24 cellular contexts compared by ENCODE assay signal in the genomic region with DNA sequence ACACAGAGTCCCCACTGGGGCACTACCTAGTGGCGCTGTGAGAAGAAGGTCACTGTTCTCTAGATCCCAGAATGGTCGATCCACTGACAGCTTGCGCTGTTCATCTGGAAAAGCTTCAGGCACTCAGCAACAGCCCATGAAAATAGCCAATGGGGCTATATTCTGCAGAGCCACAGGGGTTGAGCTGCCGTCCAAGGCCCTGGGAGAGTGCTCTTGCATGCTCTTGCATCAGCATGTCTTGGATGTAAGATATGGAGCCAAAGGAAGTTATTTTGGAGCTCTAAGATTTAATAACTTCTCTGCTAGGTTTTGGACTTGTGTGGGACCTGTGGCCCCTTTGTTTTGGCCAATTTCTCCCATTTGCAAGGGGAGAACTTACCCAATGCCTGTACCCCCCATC.
"Had no signal": no experiment of that assay in that cellular context is flagged by ENCODE, and none has a peak within 500 bp of the region (broad histone marks: within the 10 kb centered on the region; RNA-seq: fewer than 3 reads in every experiment).

No MANE protein-coding gene starts in this region.

- H3K4me1 ChIP-seq: colonic mucosa, esophagus squamous epithelium, gastrocnemius medialis, heart right ventricle, left lung, lower lobe of right lung had no signal

- ATAC-seq: effector memory CD8-positive, alpha-beta T cell; esophagus mucosa; gastrocnemius medialis; left lung; left ventricle myocardium superior; lower lobe of right lung; mucosa of descending colon had no signal

- H3K27ac Mint-ChIP-seq: dendritic cell treated with granulocyte-macrophage colony-stimulating factor and Interleukin-4, amounts not matched to agents 40 ng/mL and 50 ng/mL, for 4 days; effector memory CD8-positive, alpha-beta T cell; endodermal cell; mesothelial cell of epicardium; naive B cell had no signal

- H3K36me3 ChIP-seq: colonic mucosa, esophagus squamous epithelium, gastrocnemius medialis, heart right ventricle, left lung, lower lobe of right lung had no signal

- H3K4me1 Mint-ChIP-seq: endodermal cell, mesothelial cell of epicardium, naive B cell had no signal

- H3K9me3 ChIP-seq: colonic mucosa, gastrocnemius medialis, lower lobe of right lung had no signal

- H3K27me3 ChIP-seq: colonic mucosa, esophagus squamous epithelium, gastrocnemius medialis, heart right ventricle, left lung had no signal

- H3K27me3 Mint-ChIP-seq: dendritic cell treated with granulocyte-macrophage colony-stimulating factor and Interleukin-4, amounts not matched to agents 40 ng/mL and 50 ng/mL, for 4 days; effector memory CD8-positive, alpha-beta T cell; naive B cell had no signal

- H3K4me3 ChIP-seq: colonic mucosa, esophagus squamous epithelium, gastrocnemius medialis, heart right ventricle, left lung, lower lobe of right lung, mucosa of descending colon had no signal

- H3K4me3 Mint-ChIP-seq: dendritic cell treated with granulocyte-macrophage colony-stimulating factor and Interleukin-4, amounts not matched to agents 40 ng/mL and 50 ng/mL, for 4 days; effector memory CD8-positive, alpha-beta T cell; endodermal cell; mesothelial cell of epicardium; naive B cell had no signal

- H3K27ac ChIP-seq: colonic mucosa, epithelial cell of prostate, esophagus squamous epithelium, gastrocnemius medialis, heart right ventricle, left lung, lower lobe of right lung had no signal

- DNase-seq: colonic mucosa; cortex of kidney; effector CD8-positive, alpha-beta T cell; effector memory CD8-positive, alpha-beta T cell; endodermal cell; esophagus squamous epithelium; foreskin fibroblast; foreskin melanocyte; gastrocnemius medialis; glutamatergic neuron; head of caudate nucleus; heart right ventricle; hippocampal formation; left cardiac atrium; left lung; left ventricle myocardium superior; lower lobe of right lung; mesenchymal stem cell; mucosa of descending colon; naive B cell had no signal

- H3K36me3 Mint-ChIP-seq: mesothelial cell of epicardium, naive B cell had no signal
